ENCODE assay signal across 11 cellular contexts in the genomic region with DNA sequence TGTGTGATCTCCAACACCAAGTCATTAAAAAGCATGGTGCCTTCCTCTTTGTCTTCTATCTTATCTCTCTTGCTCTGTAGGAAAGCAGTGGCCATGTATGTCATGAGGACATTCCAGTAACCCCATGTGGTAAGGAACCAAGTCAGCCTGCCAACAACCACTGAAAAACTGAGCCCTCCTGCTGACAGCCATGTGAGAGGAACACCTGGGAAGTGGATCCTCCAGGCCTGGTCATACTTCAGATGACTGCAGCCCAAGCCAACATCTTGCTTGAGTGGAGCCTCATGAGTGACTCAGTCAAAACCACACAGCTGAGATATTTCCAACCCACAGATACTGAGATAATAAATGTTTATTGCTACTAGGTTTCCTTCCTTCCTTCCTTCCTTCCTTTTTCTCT.
DNase-seq lines count a peak whose midpoint lies in the region; ATAC-seq and TF ChIP-seq lines count a peak whose summit lies in the region.
"Had no signal": no experiment of that assay in that cellular context is flagged by ENCODE, and none has a peak within 500 bp of the region (broad histone marks: within the 10 kb centered on the region; RNA-seq: fewer than 3 reads in every experiment).

No MANE protein-coding gene starts in this region.

- no peak overlapping the region for H3K4me3 ChIP-seq in BJ (ENCODE audit: low read depth, low read length)

- no peaks in the 10 kb centered on the region; the same call in 1 of the 2 replicates for H3K27me3 ChIP-seq in BJ (ENCODE audit: control insufficient read depth, insufficient read depth, low read length)

- ATAC-seq in activated naive CD4-positive, alpha-beta T cell treated with anti-CD3 and anti-CD28 coated beads, Interleukin-2, amount 50 U/mL, for 72 hours = no peak
- ATAC-seq: stimulated activated memory B cell treated with anti-CD40 and anti-IgM and Interleukin-4, amounts not matched to agents 10 μg/mL and 1 μg/mL and 100 μg/mL, for 72 hours had no signal

- no peak for TF ChIP-seq CTCF in BJ (IDR thresholded peaks at IDR 0.05; ENCODE audit: insufficient read depth, low read depth, low read length)

- no peaks in the 10 kb centered on the region for H3K36me3 ChIP-seq in BJ (ENCODE audit: control insufficient read depth, insufficient read depth, low read length)

- peak; percentile 10 for DNase-seq in BJ (ENCODE audit: low read depth)
- peak; percentile 36 for DNase-seq in HS-5 (ENCODE audit: low read depth)
- peak; percentile 78 for DNase-seq in amniotic epithelial cell (ENCODE audit: low read depth)
- DNase-seq in kidney glomerular epithelial cell (lab: John Stamatoyannopoulos, UW) = peak; percentile 70
- no peak for DNase-seq in stimulated activated CD8-positive, alpha-beta memory T cell treated with anti-CD3 and anti-CD28 coated beads, Interleukin-4, amount 100 ng/mL, for 48 hours
- DNase-seq in GM19240 (ENCODE audit: insufficient read length, low spot score) = no peak
- no peak for DNase-seq in cerebellum (ENCODE audit: low spot score)
- DNase-seq in activated naive CD4-positive, alpha-beta T cell treated with anti-CD3 and anti-CD28 coated beads, Interleukin-2, amount 50 U/mL, for 72 hours (ENCODE audit: low spot score in 2 of 2) = no peak
- DNase-seq: activated CD4-positive, CD25-positive, alpha-beta regulatory T cell treated with anti-CD3 and anti-CD28 coated beads, Interleukin-2, amount 50 U/mL, for 72 hours; nucleus accumbens had no signal

- POLR2A ChIA-PET in BJ (lab: Charles Lee) = no interaction called here

- no peak overlapping the region for H3K27ac Mint-ChIP-seq in activated naive CD4-positive, alpha-beta T cell treated with anti-CD3 and anti-CD28 coated beads, Interleukin-2, amount 50 U/mL, for 72 hours
- H3K27ac Mint-ChIP-seq: stimulated activated memory B cell treated with anti-CD40 and anti-IgM and Interleukin-4, amounts not matched to agents 10 μg/mL and 1 μg/mL and 100 μg/mL, for 72 hours had no signal

- H3K36me3 Mint-ChIP-seq in activated naive CD4-positive, alpha-beta T cell treated with anti-CD3 and anti-CD28 coated beads, Interleukin-2, amount 50 U/mL, for 72 hours = no peaks in the 10 kb centered on the region
- H3K36me3 Mint-ChIP-seq: stimulated activated memory B cell treated with anti-CD40 and anti-IgM and Interleukin-4, amounts not matched to agents 10 μg/mL and 1 μg/mL and 100 μg/mL, for 72 hours had no signal

- CTCF ChIA-PET in BJ (lab: Yijun Ruan, JAX) = no interaction called here

- peaks cover 5% of the 10 kb centered on the region in 2 donors for H3K9me3 Mint-ChIP-seq in activated naive CD4-positive, alpha-beta T cell treated with anti-CD3 and anti-CD28 coated beads, Interleukin-2, amount 50 U/mL, for 72 hours

Comparison
In these comparisons a context has a peak if more than half of its experiments do, and no peak if none do; other contexts are left out.
1. DNase-seq: peak in BJ (single experiment), HS-5 (single experiment), amniotic epithelial cell (single experiment) and kidney glomerular epithelial cell (single experiment); none in stimulated activated CD8-positive, alpha-beta memory T cell treated with anti-CD3 and anti-CD28 coated beads, Interleukin-4, amount 100 ng/mL, for 48 hours (single experiment), GM19240 (single experiment), cerebellum (single experiment) and activated naive CD4-positive, alpha-beta T cell treated with anti-CD3 and anti-CD28 coated beads, Interleukin-2, amount 50 U/mL, for 72 hours (0 of 2).